Comparison of ENCODE assay signal across 8 cellular contexts in the genomic region with DNA sequence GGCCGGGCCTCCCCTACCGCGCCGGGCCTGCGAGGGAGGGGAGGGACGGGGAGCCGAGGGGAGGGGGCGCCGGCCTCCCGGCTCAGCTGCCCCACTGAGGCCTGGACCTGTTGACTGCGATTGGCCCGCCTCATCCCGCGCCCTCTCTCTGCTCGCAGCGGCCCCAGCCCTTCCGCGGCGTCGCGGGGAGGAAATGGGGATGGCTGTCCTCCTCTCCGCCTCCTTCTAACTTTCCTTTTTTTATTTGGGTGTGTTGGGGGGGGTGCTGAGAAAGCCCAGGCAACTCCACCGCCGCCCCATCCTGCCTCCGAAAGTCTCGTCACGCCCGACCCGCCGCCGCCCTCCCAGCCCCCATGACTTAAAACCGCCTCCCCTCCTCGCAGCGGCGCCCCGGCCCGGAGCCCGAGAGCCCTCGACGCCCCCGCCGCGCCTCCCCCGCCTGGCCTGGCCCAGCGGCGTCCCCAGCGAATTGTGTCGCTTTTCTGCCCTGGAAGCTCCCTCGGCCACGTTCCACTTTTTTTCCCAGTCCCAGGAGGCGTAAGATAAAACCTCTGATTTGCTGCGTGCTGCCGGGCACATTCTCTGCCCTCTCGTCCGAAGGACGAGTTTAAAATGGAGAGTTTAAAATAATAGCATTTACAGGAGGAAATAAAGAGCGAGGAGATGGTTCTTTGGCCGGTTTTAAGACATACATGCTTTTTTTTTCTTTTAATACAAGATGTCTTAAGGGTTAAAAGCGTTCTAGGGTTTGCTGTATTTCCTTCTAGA. TPM values are rescaled to one million over a fixed set of nuclear protein-coding genes. Genes with fewer than 3 reads are reported as not detected.
DNase-seq lines count a peak whose midpoint lies in the region; ATAC-seq and TF ChIP-seq lines count a peak whose summit lies in the region.

No MANE protein-coding gene starts in this region.

- peak overlapping the region; percentile 99 for H3K9ac ChIP-seq in HUES6 (ENCODE audit: low read length)

- H3K4me3 Mint-ChIP-seq in CD4-positive, alpha-beta memory T cell = peak overlapping the region; percentile 93 to 99 (median 94)
- peak overlapping the region; percentile 83 to 93 (median 88) for H3K4me3 Mint-ChIP-seq in T-cell

- peak overlapping the region; percentile 63 for H3K27ac ChIP-seq in CD4-positive, alpha-beta memory T cell (ENCODE audit: low read depth, low read length)
- H3K27ac ChIP-seq in HUES6 (ENCODE audit: low read depth, low read length) (peak overlapping the region; percentile 100), ascending aorta (peak overlapping the region; percentile 98 to 100)

- H3K9me3 Mint-ChIP-seq in CD4-positive, alpha-beta memory T cell = peaks cover 0 to 2% (median 0%) of the 10 kb centered on the region in 8 donors
- H3K9me3 Mint-ChIP-seq in T-cell = no peaks in the 10 kb centered on the region

- DNase-seq in CD4-positive, alpha-beta memory T cell = peak; percentile 62 to 76 (median 70)
- DNase-seq in T-cell (peak in 33 of 34 experiments; percentile 18 to 64 (median 49)), ascending aorta (ENCODE audit: low spot score in 2 of 2) (peak; percentile 28 to 89), hepatic stellate cell (ENCODE audit: low spot score) (peak; percentile 67), putamen (ENCODE audit: low spot score) (peak; percentile 78)

- peak overlapping the region; percentile 55 to 78 for H3K4me3 ChIP-seq in CD4-positive, alpha-beta memory T cell (ENCODE audit: low read length in 2 of 2)
- peak overlapping the region; percentile 77 for H3K4me3 ChIP-seq in HUES6 (ENCODE audit: low read depth, low read length)
- peak overlapping the region; percentile 65 to 90 for H3K4me3 ChIP-seq in ascending aorta

- POLR2A ChIA-PET in CD4-positive, alpha-beta memory T cell (lab: Charles Lee; ENCODE audit: partially characterized antibody) = interaction anchor here (0.5 to 5.7 kb wide), 23 partner anchors 7 to 1838 kb away, joined by 3 to 57 read pairs (median 4); partner anchors contain the start of genes COMMD3, DNAJC1 and MLLT10
- POLR2A ChIA-PET in T-cell (lab: Charles Lee) = interaction anchor here in 1 of 2 donors (0.6 kb wide), 1 partner anchor 59 kb away, joined by 4 read pairs; no protein-coding TSS in a partner anchor

- H3K4me1 Mint-ChIP-seq in CD4-positive, alpha-beta memory T cell = peaks cover 9 to 32% (median 21%) of the 10 kb centered on the region in 4 donors
- peaks cover 24 to 28% (median 27%) of the 10 kb centered on the region in 3 donors for H3K4me1 Mint-ChIP-seq in T-cell

- CTCF ChIA-PET in CD4-positive, alpha-beta memory T cell (lab: Charles Lee; ENCODE audit: partially characterized antibody) = interaction anchor here (1.2 to 1.5 kb wide), 3 partner anchors 30 to 477 kb away, joined by 3 to 5 read pairs (median 5); partner anchors contain the start of gene DNAJC1
- CTCF ChIA-PET in T-cell (lab: Charles Lee) = interaction anchor here (0.7 to 1.2 kb wide), 3 partner anchors 30 kb away, joined by 3 to 5 read pairs (median 4); no protein-coding TSS in a partner anchor

- no peaks in the 10 kb centered on the region for H3K27me3 ChIP-seq in CD4-positive, alpha-beta memory T cell (ENCODE audit: insufficient read depth, low read length)
- H3K27me3 ChIP-seq in HUES6 (ENCODE audit: control insufficient read depth, insufficient read depth, low read length) (no peaks in the 10 kb centered on the region), ascending aorta (no peaks in the 10 kb centered on the region)

- H3K9me3 ChIP-seq in CD4-positive, alpha-beta memory T cell (ENCODE audit: control insufficient read depth in 1 of 2, low read length in 2 of 2) = no peaks in the 10 kb centered on the region
- H3K9me3 ChIP-seq in HUES6 (ENCODE audit: control insufficient read depth, insufficient read depth, low read depth, low read length) (no peaks in the 10 kb centered on the region), ascending aorta (no peaks in the 10 kb centered on the region)

- H3K4me1 ChIP-seq in CD4-positive, alpha-beta memory T cell (ENCODE audit: insufficient read depth, low read length) = peaks cover 23% of the 10 kb centered on the region
- H3K4me1 ChIP-seq in HUES6 (ENCODE audit: control insufficient read depth, insufficient read depth, low read length) (peaks cover 55% of the 10 kb centered on the region), ascending aorta (peaks cover 0 to 2% of the 10 kb centered on the region in 2 donors)

- H3K27me3 Mint-ChIP-seq in CD4-positive, alpha-beta memory T cell = peaks cover 4 to 6% of the 10 kb centered on the region in 2 donors
- H3K27me3 Mint-ChIP-seq in T-cell = peaks cover 11 to 27% of the 10 kb centered on the region in 2 donors

- TF ChIP-seq CTCF in ascending aorta (IDR thresholded peaks at IDR 0.05) = no peak

- peaks cover 0 to 7% of the 10 kb centered on the region in 2 donors for H3K36me3 Mint-ChIP-seq in CD4-positive, alpha-beta memory T cell
- H3K36me3 Mint-ChIP-seq in T-cell = no peaks in the 10 kb centered on the region

- H3K27ac Mint-ChIP-seq in CD4-positive, alpha-beta memory T cell = peak overlapping the region; percentile 84 to 98 (median 95)
- peak overlapping the region; percentile 96 to 97 for H3K27ac Mint-ChIP-seq in T-cell

- no peaks in the 10 kb centered on the region for H3K36me3 ChIP-seq in CD4-positive, alpha-beta memory T cell (ENCODE audit: insufficient read depth, low read length)
- no peaks in the 10 kb centered on the region for H3K36me3 ChIP-seq in HUES6 (ENCODE audit: control insufficient read depth, insufficient read depth, low read length)
- no peaks in the 10 kb centered on the region for H3K36me3 ChIP-seq in ascending aorta

- intact Hi-C loops in CD4-positive, alpha-beta memory T cell (cut with micrococcal nuclease) = loop anchor here (1.0 to 10.0 kb wide), 3 partner anchors 8 to 1138 kb away; partner anchors contain the start of gene MLLT10
- intact Hi-C loops in ascending aorta (cut with DNase I) = loop anchor here (5.0 to 10.0 kb wide), 7 partner anchors 726 to 1908 kb away; partner anchors contain the start of genes BMI1, MSRB2, OTUD1 and PIP4K2A

- ATAC-seq in GM19455 (IDR thresholded peaks at IDR 0.05; ENCODE audit: unreplicated experiment) = peak; percentile 48
- ATAC-seq in T-cell (replicated peaks in 1 of 4) = peak; percentile 56 to 62 (median 60)
- ATAC-seq in GM19328 (IDR thresholded peaks at IDR 0.05; ENCODE audit: unreplicated experiment) = no peak

RNA-seq across cellular contexts. Expression of gene SKIDA1, which starts 0.9 kb away (rescaled TPM):
- under 1 TPM; 0.39 to 0.73 TPM for total RNA-seq in CD4-positive, alpha-beta memory T cell
- under 1 TPM; 0.13 to 0.94 TPM for polyA plus RNA-seq in CD4-positive, alpha-beta memory T cell
- under 1 TPM; 0.12 to 0.72 (median 0.57) TPM for total RNA-seq in T-cell
- not detected for total RNA-seq in ascending aorta

RNA-seq across cellular contexts. Expression of gene MLLT10, which starts 7.7 kb away (rescaled TPM):
- 10 to 100 TPM; 64.6 to 73.4 TPM for total RNA-seq in CD4-positive, alpha-beta memory T cell
- 1 to 10 TPM; 5.2 to 8.5 TPM for polyA plus RNA-seq in CD4-positive, alpha-beta memory T cell
- total RNA-seq in T-cell = 10 to 100 TPM; 57.7 to 76.5 (median 66.1) TPM
- total RNA-seq in ascending aorta = 16.3 TPM
